In genomic region chr14:24367506-24368214, GRCh38 we compare ENCODE assay signal across 8 cellular contexts. TPM values are rescaled to one million over a fixed set of nuclear protein-coding genes. Genes with fewer than 3 reads are reported as not detected.
DNase-seq lines count a peak whose midpoint lies in the region; ATAC-seq, FAIRE-seq and TF ChIP-seq lines count a peak whose summit lies in the region.

NFATC4 (plus strand) TSS chr14:24368184; CDS start chr14:24368341, 157 bp downstream.

- H3K4me3 ChIP-seq in astrocyte (ENCODE audit: insufficient read depth, low read depth, low read length) (peak within 1 kb of the TSS; percentile 84), prostate gland (peak within 1 kb of the TSS; percentile 46 to 48)

- peaks cover 21% of the 10 kb centered on the region for H3K4me1 Mint-ChIP-seq in astrocyte (ENCODE audit: low read depth, unreplicated experiment)

- intact Hi-C loops in left ventricle myocardium superior (cut with micrococcal nuclease) = no loop called here
- intact Hi-C loops in prostate gland (cut with DNase I) = no loop called here

- no peak for FAIRE-seq in astrocyte (lab: Jason Lieb, UNC)

- peak within 1 kb of the TSS; percentile 97 for H3K9ac ChIP-seq in astrocyte (ENCODE audit: low read length)

- TF ChIP-seq CTCF in astrocyte (IDR thresholded peaks at IDR 0.05; ENCODE audit: insufficient read depth, low read depth, low read length) = no peak
- no peak for TF ChIP-seq CTCF in prostate gland (IDR thresholded peaks at IDR 0.05)

- H3K4me1 ChIP-seq in astrocyte (ENCODE audit: insufficient read depth, low read length) = peaks cover 21% of the 10 kb centered on the region
- no peaks in the 10 kb centered on the region for H3K4me1 ChIP-seq in prostate gland (replicated peaks)

- H3K27ac Mint-ChIP-seq in astrocyte (ENCODE audit: unreplicated experiment) = peak within 1 kb of the TSS; percentile 97

- peak within 1 kb of the TSS; percentile 100 for H3K4me2 ChIP-seq in astrocyte (ENCODE audit: low read length)

- WGBS in prostate gland = 9% methylated on average over 21 of the region's 21 CpGs

- H4K20me1 ChIP-seq in astrocyte (ENCODE audit: insufficient read depth, low read length) = peaks cover 7% of the 10 kb centered on the region

- H2AFZ ChIP-seq in astrocyte (ENCODE audit: low read depth, low read length) = peak within 1 kb of the TSS; percentile 65

- H3K27ac ChIP-seq in astrocyte (ENCODE audit: low read depth, low read length) (peak within 1 kb of the TSS; percentile 90), prostate gland (peak within 1 kb of the TSS; percentile 85 to 92)

- H3K4me3 Mint-ChIP-seq in astrocyte (ENCODE audit: unreplicated experiment) = peak within 1 kb of the TSS; percentile 87

- no peaks in the 10 kb centered on the region for H3K9me3 Mint-ChIP-seq in astrocyte (ENCODE audit: unreplicated experiment)

- ATAC-seq in HG02610 (IDR thresholded peaks at IDR 0.05; ENCODE audit: unreplicated experiment) = peak; percentile 23
- peak; percentile 59 for ATAC-seq in left ventricle myocardium superior
- no peak for ATAC-seq in HG03565 (IDR thresholded peaks at IDR 0.05; ENCODE audit: unreplicated experiment)

- H3K36me3 ChIP-seq in astrocyte (ENCODE audit: insufficient read depth, low read length) (no peaks in the 10 kb centered on the region), prostate gland (no peaks in the 10 kb centered on the region)

- TF ChIP-seq POLR2A in prostate gland (IDR thresholded peaks at IDR 0.05) = peak; percentile 0

- peak; percentile 82 for DNase-seq in DMS114 treated with DMSO at 0.1 percent for 48 hours (lab: John Stamatoyannopoulos, UW; ENCODE audit: unreplicated experiment)
- DNase-seq in NCI-H345 treated with DMSO at 0.1 percent for 48 hours (lab: John Stamatoyannopoulos, UW; ENCODE audit: unreplicated experiment) = peak; percentile 53
- DNase-seq in astrocyte (ENCODE audit: low read depth) = peak; percentile 88
- DNase-seq in left ventricle myocardium superior = peak; percentile 77
- DNase-seq in prostate gland (ENCODE audit: low spot score) = peak; percentile 56
- DNase-seq in GOT3 (lab: John Stamatoyannopoulos, UW) = no peak

- H3K27me3 Mint-ChIP-seq in astrocyte (ENCODE audit: low read depth, unreplicated experiment) = no peaks in the 10 kb centered on the region

- peaks cover 6% of the 10 kb centered on the region for H3K36me3 Mint-ChIP-seq in astrocyte (ENCODE audit: low read depth, unreplicated experiment)

- H3K79me2 ChIP-seq in astrocyte (ENCODE audit: insufficient read depth, low read length) = no peaks in the 10 kb centered on the region

- no peaks in the 10 kb centered on the region for H3K27me3 ChIP-seq in astrocyte (ENCODE audit: insufficient read depth, low read length)
- no peaks in the 10 kb centered on the region for H3K27me3 ChIP-seq in prostate gland (replicated peaks; ENCODE audit: insufficient read depth)

- H3K9me3 ChIP-seq in astrocyte (ENCODE audit: insufficient read depth, low read depth, low read length) = no peaks in the 10 kb centered on the region
- H3K9me3 ChIP-seq in prostate gland = no peaks in the 10 kb centered on the region

RNA-seq across cellular contexts. Expression of gene NFATC4, which starts in this region (rescaled TPM):
- total RNA-seq in astrocyte (61.9 and 73.9 TPM in 2 replicates), left ventricle myocardium superior (21.7 TPM), prostate gland (10 to 100 TPM in 1 of 2 donors, 1 to 10 TPM in 1; 6.3 to 41.1 TPM)
